ENCODE assay signal across 17 cellular contexts in genomic region chr7:38257350-38257677, GRCh38.
"Had no signal": no experiment of that assay in that cellular context is flagged by ENCODE, and none has a peak within 500 bp of the region (broad histone marks: within the 10 kb centered on the region; RNA-seq: fewer than 3 reads in every experiment).

No MANE protein-coding gene starts in this region.

- H3K27ac ChIP-seq: gastroesophageal sphincter, tibial nerve had no signal

- H3K27me3 Mint-ChIP-seq: activated naive CD8-positive, alpha-beta T cell treated with anti-CD3 and anti-CD28 coated beads, Interleukin-2, amount 50 U/mL, for 24 hours had no signal

- ATAC-seq: activated naive CD8-positive, alpha-beta T cell treated with anti-CD3 and anti-CD28 coated beads, Interleukin-2, amount 50 U/mL, for 24 hours; gastroesophageal sphincter; stimulated activated memory B cell treated with anti-CD40 and anti-IgM and Interleukin-4, amounts not matched to agents 10 μg/mL and 1 μg/mL and 100 μg/mL, for 72 hours; WTC11 had no signal

- H3K36me3 Mint-ChIP-seq: naive B cell; stimulated activated memory B cell treated with anti-CD40 and anti-IgM and Interleukin-4, amounts not matched to agents 10 μg/mL and 1 μg/mL and 100 μg/mL, for 72 hours; WTC11 had no signal

- H3K27ac Mint-ChIP-seq: activated naive CD4-positive, alpha-beta T cell treated with anti-CD3 and anti-CD28 coated beads for 36 hours; activated naive CD8-positive, alpha-beta T cell treated with anti-CD3 and anti-CD28 coated beads, Interleukin-2, amount 50 U/mL, for 24 hours; activated T-helper 2 cell treated with anti-CD3 and anti-CD28 coated beads, Interferon-gamma antibody, Interleukin-2, Interleukin-4, amounts not matched to agents 10 μg/mL and 5 μg/mL and 100 μg/mL, durations not matched to agents 14 hours and 24 hours and 36 hours; endodermal cell; naive B cell; stimulated activated memory B cell treated with anti-CD40 and anti-IgM and Interleukin-4, amounts not matched to agents 10 μg/mL and 1 μg/mL and 100 μg/mL, for 72 hours; WTC11 had no signal

- H3K27me3 ChIP-seq: gastroesophageal sphincter, tibial nerve had no signal

- H3K9me3 ChIP-seq: gastroesophageal sphincter, tibial nerve had no signal

- DNase-seq: activated CD4-positive, alpha-beta T cell treated with anti-CD3 and anti-CD28 coated beads for 48 hours; activated CD8-positive, alpha-beta memory T cell treated with anti-CD3 and anti-CD28 coated beads for 24 hours; activated naive CD4-positive, alpha-beta T cell treated with anti-CD3 and anti-CD28 coated beads for 36 hours; activated naive CD8-positive, alpha-beta T cell treated with anti-CD3 and anti-CD28 coated beads, Interleukin-2, amount 50 U/mL, for 24 hours; activated T-cell treated with anti-CD3 and anti-CD28 coated beads for 4 hours; endodermal cell; naive B cell; nucleus accumbens; posterior cingulate gyrus had no signal

- H3K4me3 ChIP-seq: gastroesophageal sphincter, tibial nerve had no signal

- H3K36me3 ChIP-seq: gastroesophageal sphincter, tibial nerve had no signal

- H3K4me1 Mint-ChIP-seq: endodermal cell; naive B cell; stimulated activated memory B cell treated with anti-CD40 and anti-IgM and Interleukin-4, amounts not matched to agents 10 μg/mL and 1 μg/mL and 100 μg/mL, for 72 hours; WTC11 had no signal

- H3K4me3 Mint-ChIP-seq: activated naive CD4-positive, alpha-beta T cell treated with anti-CD3 and anti-CD28 coated beads for 36 hours; activated naive CD8-positive, alpha-beta T cell treated with anti-CD3 and anti-CD28 coated beads, Interleukin-2, amount 50 U/mL, for 24 hours; endodermal cell; naive B cell; stimulated activated memory B cell treated with anti-CD40 and anti-IgM and Interleukin-4, amounts not matched to agents 10 μg/mL and 1 μg/mL and 100 μg/mL, for 72 hours; WTC11 had no signal

- H3K4me1 ChIP-seq: gastroesophageal sphincter, tibial nerve had no signal

- H3K9me3 Mint-ChIP-seq: activated naive CD4-positive, alpha-beta T cell treated with anti-CD3 and anti-CD28 coated beads for 36 hours; activated naive CD8-positive, alpha-beta T cell treated with anti-CD3 and anti-CD28 coated beads, Interleukin-2, amount 50 U/mL, for 24 hours; activated T-helper 2 cell treated with anti-CD3 and anti-CD28 coated beads, Interferon-gamma antibody, Interleukin-2, Interleukin-4, amounts not matched to agents 10 μg/mL and 5 μg/mL and 100 μg/mL, durations not matched to agents 14 hours and 24 hours and 36 hours; endodermal cell; naive B cell; stimulated activated memory B cell treated with anti-CD40 and anti-IgM and Interleukin-4, amounts not matched to agents 10 μg/mL and 1 μg/mL and 100 μg/mL, for 72 hours; WTC11 had no signal

- FAIRE-seq: astrocyte, bronchial epithelial cell, islet of Langerhans had no signal
